13 cellular contexts compared by ENCODE assay signal in the genomic region with DNA sequence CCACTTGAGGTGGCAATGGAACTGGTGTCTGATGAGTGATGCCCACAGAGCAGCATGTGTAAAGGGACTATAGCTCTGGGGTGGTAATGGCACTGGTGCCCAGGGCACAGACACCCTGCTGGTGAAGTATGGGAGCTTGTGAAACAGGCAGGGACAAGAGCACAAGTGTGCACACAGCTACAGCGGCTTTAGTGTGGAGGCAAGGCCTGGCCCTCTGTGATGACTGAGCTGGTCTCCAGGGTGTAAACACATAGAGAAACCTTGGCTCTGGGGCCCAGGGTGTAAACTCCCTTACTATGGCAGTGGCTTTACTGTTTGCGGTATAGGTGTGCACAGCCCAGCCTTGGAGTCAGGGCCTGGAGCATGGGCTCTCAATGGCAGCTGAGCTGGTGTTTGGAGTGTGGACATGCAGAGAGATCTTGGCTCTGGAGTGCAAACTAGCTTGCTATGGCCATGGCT. TPM values are rescaled to one million over a fixed set of nuclear protein-coding genes. Genes with fewer than 3 reads are reported as not detected.
A peak's percentile ranks its signal among the peaks of the same experiment; 100 is the strongest.
DNase-seq lines count a peak whose midpoint lies in the region; ATAC-seq, FAIRE-seq and TF ChIP-seq lines count a peak whose summit lies in the region.
"Had no signal": no experiment of that assay in that cellular context is flagged by ENCODE, and none has a peak within 500 bp of the region (broad histone marks: within the 10 kb centered on the region; RNA-seq: fewer than 3 reads in every experiment).

No MANE protein-coding gene starts in this region.

- ATAC-seq in A549 (peak; percentile 27 to 44; a peak in 3 of 6 replicates), DND-41 (ENCODE audit: insufficient read depth, low read depth) (peak; percentile 22; the same call in 2 of the 3 replicates), HepG2 (peak; percentile 63)

- no peak for TF ChIP-seq EP300 in A549 (IDR thresholded peaks at IDR 0.05)
- TF ChIP-seq EP300 in HepG2 (IDR thresholded peaks at IDR 0.05; ENCODE audit: low read depth in 2 of 2, low read length in 2 of 2): no peak
- no peak for TF ChIP-seq EP300 in HepG2 (CRISPR knock-in tag; IDR thresholded peaks at IDR 0.05; ENCODE audit: borderline replicate concordance)

- H3K4me3 ChIP-seq in A549 (no peak overlapping the region), DND-41 (ENCODE audit: low read depth in 1 of 2, low read length in 2 of 2) (no peak overlapping the region), HepG2 (replicated peaks in 1 of 3; ENCODE audit: insufficient read depth in 1 of 3, low read depth in 2 of 3, low read length in 3 of 3) (no peak overlapping the region), hepatocyte (no peak overlapping the region)
- H3K4me3 ChIP-seq: SJSA1 had no signal

- FAIRE-seq in A549 (lab: Jason Lieb, UNC) (no peak), HepG2 (lab: Jason Lieb, UNC) (no peak)
- FAIRE-seq: colon, keratinocyte had no signal

- H3K9ac ChIP-seq in DND-41 (ENCODE audit: low read depth, low read length) (no peak overlapping the region), HepG2 (ENCODE audit: insufficient read depth, low read depth, low read length) (no peak overlapping the region)

- no peak for TF ChIP-seq POLR2A in A549 (IDR thresholded peaks at IDR 0.05; ENCODE audit: low read length)
- TF ChIP-seq POLR2A in HepG2 (IDR thresholded peaks at IDR 0.05; ENCODE audit: insufficient read depth in 1 of 2, low read depth in 2 of 2, low read length in 2 of 2): peak in 1 of 2 experiments; percentile 57; a peak in 2 of 4 replicates

- no peaks in the 10 kb centered on the region for H3K79me2 ChIP-seq in DND-41 (ENCODE audit: insufficient read depth, low read length)
- H3K79me2 ChIP-seq in HepG2 (ENCODE audit: insufficient read depth, low read length): peaks cover 2% of the 10 kb centered on the region
- peaks cover 27% of the 10 kb centered on the region for H3K79me2 ChIP-seq in hepatocyte

- peaks cover 53% of the 10 kb centered on the region for H3K36me3 ChIP-seq in DND-41 (ENCODE audit: insufficient read depth, low read length)
- peaks cover 3 to 17% of the 10 kb centered on the region in 2 experiments; a peak in 4 of 5 replicates for H3K36me3 ChIP-seq in HepG2 (replicated peaks in 1 of 2; ENCODE audit: control insufficient read depth in 1 of 2, insufficient read depth in 2 of 2, low read length in 2 of 2)
- H3K36me3 ChIP-seq in hepatocyte (replicated peaks; ENCODE audit: insufficient read depth, low read depth): no peaks in the 10 kb centered on the region

- no TSS peak for BruUV-seq in HepG2 (replicated peaks; lab: Mats Ljungman, UMichigan)

- no peak for DNase-seq in A549 (ENCODE audit: low read depth in 1 of 2, low spot score in 1 of 2)
- DNase-seq in DND-41: no peak
- peak; percentile 15 for DNase-seq in UCSD-AML1 (lab: John Stamatoyannopoulos, UW; ENCODE audit: unreplicated experiment)
- DNase-seq in HepG2 (ENCODE audit: low spot score): peak; percentile 31
- DNase-seq in GM20000 (ENCODE audit: low spot score): no peak
- no peak for DNase-seq in NCI-H1417 treated with DMSO at 0.1 percent for 48 hours (lab: John Stamatoyannopoulos, UW)
- DNase-seq in hepatocyte (ENCODE audit: low spot score): no peak
- no peak for DNase-seq in NCI-H2227 (lab: John Stamatoyannopoulos, UW; ENCODE audit: unreplicated experiment)
- DNase-seq: amniotic stem cell, NCI-H187 treated with DMSO at 0.1 percent for 48 hours had no signal

- no peaks in the 10 kb centered on the region for H3K27me3 ChIP-seq in DND-41 (ENCODE audit: insufficient read depth, low read length, poor library complexity)
- H3K27me3 ChIP-seq in HepG2 (ENCODE audit: control insufficient read depth in 1 of 2, insufficient read depth in 2 of 2, low read length in 2 of 2): no peaks in the 10 kb centered on the region
- no peaks in the 10 kb centered on the region for H3K27me3 ChIP-seq in hepatocyte
- H3K27me3 ChIP-seq: SJSA1 had no signal

- H2AFZ ChIP-seq in DND-41 (ENCODE audit: low read depth, low read length) (no peak overlapping the region), HepG2 (ENCODE audit: low read length) (no peak overlapping the region), hepatocyte (no peak overlapping the region)

- H3K9me3 ChIP-seq in A549 (no peaks in the 10 kb centered on the region), DND-41 (ENCODE audit: insufficient read depth, low read length, severe bottlenecking) (no peaks in the 10 kb centered on the region), HepG2 (ENCODE audit: low read length) (no peaks in the 10 kb centered on the region), hepatocyte (ENCODE audit: low read depth) (no peaks in the 10 kb centered on the region)
- H3K9me3 ChIP-seq: SJSA1 had no signal

- H4K20me1 ChIP-seq in DND-41 (ENCODE audit: insufficient read depth, low read length) (no peaks in the 10 kb centered on the region), HepG2 (ENCODE audit: insufficient read depth, low read length) (peaks cover 8% of the 10 kb centered on the region), hepatocyte (ENCODE audit: insufficient read depth, poor library complexity, severe bottlenecking) (peaks cover 5% of the 10 kb centered on the region)

- H3K4me1 ChIP-seq in A549 (peaks cover 17% of the 10 kb centered on the region), DND-41 (ENCODE audit: insufficient read depth, low read length) (no peaks in the 10 kb centered on the region), HepG2 (ENCODE audit: insufficient read depth, low read length) (no peaks in the 10 kb centered on the region; the same call in 1 of the 2 replicates), hepatocyte (ENCODE audit: insufficient read depth) (no peaks in the 10 kb centered on the region)

- POLR2A ChIA-PET in A549 (lab: Yijun Ruan, JAX) (no interaction called here), HepG2 (lab: Yijun Ruan, JAX) (no interaction called here)

- CTCF ChIA-PET in A549 (lab: Yijun Ruan, JAX): interaction anchor here (1.0 to 5.4 kb wide), 9 partner anchors 9 to 273 kb away, joined by 3 to 81 read pairs (median 4); no protein-coding TSS in a partner anchor
- CTCF ChIA-PET in HepG2 (lab: Yijun Ruan, JAX; ENCODE audit: low intra/inter-chr PET ratio, low total read pairs): no interaction called here

- intact Hi-C loops in HepG2 (cut with micrococcal nuclease; ENCODE audit: unreplicated experiment): loop anchor here (5.0 kb wide), 2 partner anchors 46 to 59 kb away; partner anchors contain the start of genes BIRC2 and TMEM123

- in situ Hi-C loops in HepG2 (cut with HindIII; ENCODE audit: extremely low pct_ligation_motif_present, low pct_unique_long_range_greater_than_20kb): no loop called here

- no peak overlapping the region for H3K4me2 ChIP-seq in A549
- no peak overlapping the region for H3K4me2 ChIP-seq in DND-41 (ENCODE audit: insufficient read depth, low read length)
- H3K4me2 ChIP-seq in HepG2 (ENCODE audit: low read depth, low read length): no peak overlapping the region
- H3K4me2 ChIP-seq in hepatocyte: no peak overlapping the region

- TF ChIP-seq RAD21 in A549 (conservative IDR thresholded peaks at IDR 0.05 in 1 of 2, IDR thresholded peaks at IDR 0.05 in 1 of 2) (no peak), HepG2 (CRISPR knock-in tag; IDR thresholded peaks at IDR 0.05) (no peak)

- 100% methylated on average over 1 of the region's 2 CpGs for WGBS in A549 (ENCODE audit: missing lambda C conversion rate)
- 83% methylated on average over 1 of the region's 2 CpGs for WGBS in HepG2 (ENCODE audit: low lambda C conversion rate)
- WGBS in hepatocyte (ENCODE audit: low lambda C conversion rate, missing lambda C conversion rate): 100% methylated on average over 2 of the region's 2 CpGs

- no peaks in the 10 kb centered on the region for H3K9me2 ChIP-seq in hepatocyte (replicated peaks; ENCODE audit: insufficient read depth)

- no peak overlapping the region for H3K27ac ChIP-seq in A549
- no peak overlapping the region for H3K27ac ChIP-seq in DND-41 (ENCODE audit: low read length)
- H3K27ac ChIP-seq in HepG2 (ENCODE audit: extremely low read length, insufficient read depth, low read length): peak overlapping the region; percentile 9
- H3K27ac ChIP-seq in hepatocyte: no peak overlapping the region
- H3K27ac ChIP-seq: SJSA1 had no signal

- TF ChIP-seq CTCF in A549 (IDR thresholded peaks at IDR 0.05): no peak
- TF ChIP-seq CTCF in DND-41 (IDR thresholded peaks at IDR 0.05; ENCODE audit: borderline replicate concordance, extremely low read depth, low read length, poor library complexity, severe bottlenecking): no peak
- no peak for TF ChIP-seq CTCF in HepG2 (CRISPR knock-in tag; IDR thresholded peaks at IDR 0.05)
- TF ChIP-seq CTCF in GM20000 (IDR thresholded peaks at IDR 0.05; ENCODE audit: extremely low read depth, missing control alignments): no peak
- TF ChIP-seq CTCF in hepatocyte (IDR thresholded peaks at IDR 0.05; ENCODE audit: poor library complexity): no peak

RNA-seq across cellular contexts. Expression of gene BIRC2, which starts 46.3 kb away (rescaled TPM):
- polyA plus RNA-seq in A549 (2011; rRNA removed) (60.4 and 70.9 TPM in 2 replicates), A549 (2017; fragmentation: RNase III; extraction: RNeasy Plus Mini Kit Qiagen cat#74134 plus additional on column Dnase treatment) (22.0 to 26.8 TPM (median 24.2 TPM) in 3 replicates), HepG2 (2011; rRNA removed) (59.2 and 62.2 TPM in 2 replicates), hepatocyte (37.7 and 42.1 TPM in 2 replicates)
- 10.7 and 13.4 TPM in 2 replicates for polyA plus RNA-seq in A549 (2012; cell fraction: cytosol; rRNA removed)
- polyA plus RNA-seq in A549 (2012; cell fraction: nucleus; rRNA removed): 5.6 and 10.4 TPM in 2 replicates
- 29.3 and 31.1 TPM in 2 replicates for polyA minus RNA-seq in A549 (2011; rRNA and poly(A)+ RNA removed)
- total RNA-seq in HepG2 (2016; rRNA removed; fragmentation: Illumina TruSeq; extraction: Trizol) (61.7 and 83.2 TPM in 2 replicates), hepatocyte (85.7 and 96.8 TPM in 2 replicates)
- total RNA-seq in HepG2 (2016; cell fraction: cytosol; rRNA removed; fragmentation: Illumina TruSeq; extraction: Trizol; ENCODE audit: low read depth): 25.1 and 31.7 TPM in 2 replicates
- 61.7 and 79.4 TPM in 2 replicates for total RNA-seq in HepG2 (2016; cell fraction: insoluble cytoplasmic fraction; rRNA removed; fragmentation: Illumina TruSeq; extraction: Trizol)
- total RNA-seq in HepG2 (2016; cell fraction: membrane; rRNA removed; fragmentation: Illumina TruSeq; extraction: Trizol): 42.0 and 43.8 TPM in 2 replicates
- 77.0 and 77.1 TPM in 2 replicates for total RNA-seq in HepG2 (2016; cell fraction: nucleus; rRNA removed; fragmentation: Illumina TruSeq; extraction: Trizol)
- polyA plus RNA-seq in HepG2 (2011; cell fraction: cytosol; rRNA removed): 27.3 and 42.8 TPM in 2 replicates
- polyA plus RNA-seq in HepG2 (2011; cell fraction: nucleus; rRNA removed): 60.1 and 69.2 TPM in 2 replicates
- 35.9 and 38.7 TPM in 2 replicates for polyA plus RNA-seq in HepG2 (2012)
- polyA plus RNA-seq in HepG2 (2016; cell fraction: cytosol; fragmentation: Illumina TruSeq; extraction: Trizol; ENCODE audit: low read depth): 7.7 and 9.4 TPM in 2 replicates
- 58.0 and 61.2 TPM in 2 replicates for polyA plus RNA-seq in HepG2 (2016; cell fraction: insoluble cytoplasmic fraction; fragmentation: Illumina TruSeq; extraction: Trizol; ENCODE audit: low read depth)
- polyA plus RNA-seq in HepG2 (2016; cell fraction: membrane; fragmentation: Illumina TruSeq; extraction: Trizol; ENCODE audit: low read depth): 16.9 and 19.1 TPM in 2 replicates
- polyA plus RNA-seq in HepG2 (2016; cell fraction: nucleus; fragmentation: Illumina TruSeq; extraction: Trizol; ENCODE audit: insufficient read depth, low read depth): 60.1 and 64.2 TPM in 2 replicates
- 26.8 and 53.5 TPM in 2 replicates for polyA minus RNA-seq in HepG2 (2011; rRNA and poly(A)+ RNA removed; ENCODE audit: low replicate concordance)
- 26.7 and 30.0 TPM in 2 replicates for polyA minus RNA-seq in HepG2 (2011; cell fraction: cytosol; rRNA and poly(A)+ RNA removed)
- polyA minus RNA-seq in HepG2 (2011; cell fraction: nucleus; rRNA and poly(A)+ RNA removed): 152 and 170 TPM in 2 replicates

RNA-seq across cellular contexts. Expression of gene TMEM123, which starts 59.3 kb away (rescaled TPM):
- polyA plus RNA-seq in A549 (2011; rRNA removed) (432 and 458 TPM in 2 replicates), A549 (2017; fragmentation: RNase III; extraction: RNeasy Plus Mini Kit Qiagen cat#74134 plus additional on column Dnase treatment) (197 to 215 TPM (median 199 TPM) in 3 replicates), HepG2 (2011; rRNA removed) (2,108 and 2,761 TPM in 2 replicates), hepatocyte (101 and 122 TPM in 2 replicates)
- polyA plus RNA-seq in A549 (2012; cell fraction: cytosol; rRNA removed): 66.4 and 75.8 TPM in 2 replicates
- 17.6 and 18.7 TPM in 2 replicates for polyA plus RNA-seq in A549 (2012; cell fraction: nucleus; rRNA removed)
- polyA minus RNA-seq in A549 (2011; rRNA and poly(A)+ RNA removed): 159 and 220 TPM in 2 replicates
- total RNA-seq in HepG2 (2016; rRNA removed; fragmentation: Illumina TruSeq; extraction: Trizol) (265 and 365 TPM in 2 replicates), hepatocyte (179 and 182 TPM in 2 replicates)
- 106 and 111 TPM in 2 replicates for total RNA-seq in HepG2 (2016; cell fraction: cytosol; rRNA removed; fragmentation: Illumina TruSeq; extraction: Trizol; ENCODE audit: low read depth)
- 253 and 367 TPM in 2 replicates for total RNA-seq in HepG2 (2016; cell fraction: insoluble cytoplasmic fraction; rRNA removed; fragmentation: Illumina TruSeq; extraction: Trizol)
- 267 and 271 TPM in 2 replicates for total RNA-seq in HepG2 (2016; cell fraction: membrane; rRNA removed; fragmentation: Illumina TruSeq; extraction: Trizol)
- total RNA-seq in HepG2 (2016; cell fraction: nucleus; rRNA removed; fragmentation: Illumina TruSeq; extraction: Trizol): 271 and 302 TPM in 2 replicates
- polyA plus RNA-seq in HepG2 (2011; cell fraction: cytosol; rRNA removed): 1,026 and 1,553 TPM in 2 replicates
- 209 and 224 TPM in 2 replicates for polyA plus RNA-seq in HepG2 (2011; cell fraction: nucleus; rRNA removed)
- 787 and 938 TPM in 2 replicates for polyA plus RNA-seq in HepG2 (2012)
- polyA plus RNA-seq in HepG2 (2016; cell fraction: cytosol; fragmentation: Illumina TruSeq; extraction: Trizol; ENCODE audit: low read depth): 159 and 182 TPM in 2 replicates
- polyA plus RNA-seq in HepG2 (2016; cell fraction: insoluble cytoplasmic fraction; fragmentation: Illumina TruSeq; extraction: Trizol; ENCODE audit: low read depth): 316 and 330 TPM in 2 replicates
- polyA plus RNA-seq in HepG2 (2016; cell fraction: membrane; fragmentation: Illumina TruSeq; extraction: Trizol; ENCODE audit: low read depth): 230 and 256 TPM in 2 replicates
- polyA plus RNA-seq in HepG2 (2016; cell fraction: nucleus; fragmentation: Illumina TruSeq; extraction: Trizol; ENCODE audit: insufficient read depth, low read depth): 368 and 391 TPM in 2 replicates
- 117 and 454 TPM in 2 replicates for polyA minus RNA-seq in HepG2 (2011; rRNA and poly(A)+ RNA removed; ENCODE audit: low replicate concordance)
- polyA minus RNA-seq in HepG2 (2011; cell fraction: cytosol; rRNA and poly(A)+ RNA removed): 1,086 and 1,277 TPM in 2 replicates
- 441 and 760 TPM in 2 replicates for polyA minus RNA-seq in HepG2 (2011; cell fraction: nucleus; rRNA and poly(A)+ RNA removed)

Comparison
In these comparisons a context has a peak if more than half of its experiments do, and no peak if none do; other contexts are left out.
1. DNase-seq: peak in UCSD-AML1 (single experiment) and HepG2 (single experiment); none in A549 (0 of 2), DND-41 (single experiment), GM20000 (single experiment), NCI-H1417 treated with DMSO at 0.1 percent for 48 hours (single experiment), hepatocyte (single experiment) and NCI-H2227 (single experiment).
2. Peak in every context shown above with its lines, with median percentiles within 50 percentile points of each other: ATAC-seq.